Comparison of ENCODE assay signal across 9 cellular contexts in genomic region chr17:7684856-7685532, GRCh38. TPM values are rescaled to one million over a fixed set of nuclear protein-coding genes. Genes with fewer than 3 reads are reported as not detected.
DNase-seq lines count a peak whose midpoint lies in the region; ATAC-seq, FAIRE-seq and TF ChIP-seq lines count a peak whose summit lies in the region.
"Had no signal": no experiment of that assay in that cellular context is flagged by ENCODE, and none has a peak within 500 bp of the region (broad histone marks: within the 10 kb centered on the region; RNA-seq: fewer than 3 reads in every experiment).

No MANE protein-coding gene starts in this region.

- H3K27me3 ChIP-seq in IMR-90 (ENCODE audit: control insufficient read depth, insufficient read depth, low read length): no peaks in the 10 kb centered on the region
- no peaks in the 10 kb centered on the region for H3K27me3 ChIP-seq in bronchial epithelial cell (ENCODE audit: control insufficient read depth, insufficient read depth, low read length)
- no peaks in the 10 kb centered on the region for H3K27me3 ChIP-seq in mucosa of rectum (ENCODE audit: control insufficient read depth in 2 of 2, insufficient read depth in 2 of 2, low read length in 2 of 2)

- TF ChIP-seq POLR2A in A549 (IDR thresholded peaks at IDR 0.05; ENCODE audit: low read length) (no peak), IMR-90 (IDR thresholded peaks at IDR 0.05; ENCODE audit: low read depth, low read length) (no peak)

- H3K4me3 ChIP-seq in A549 (peak overlapping the region; percentile 77), IMR-90 (ENCODE audit: insufficient read depth, low read depth, low read length) (peak overlapping the region; percentile 60), bronchial epithelial cell (ENCODE audit: low read depth, low read length) (peak overlapping the region; percentile 59), mucosa of rectum (ENCODE audit: low read length in 2 of 2) (peak overlapping the region; percentile 98 to 100)

- peak overlapping the region; percentile 93 for H3K4me2 ChIP-seq in A549
- peak overlapping the region; percentile 85 for H3K4me2 ChIP-seq in IMR-90 (ENCODE audit: low read depth, low read length)

- no peak overlapping the region for H2BK120ac ChIP-seq in IMR-90 (ENCODE audit: low read depth, low read length)

- DNase-seq in A549 (ENCODE audit: low read depth in 1 of 2, low spot score in 1 of 2) (no peak), IMR-90 (no peak), bronchial epithelial cell (ENCODE audit: low read depth) (no peak), EL (no peak), SIG-M5 treated with dmso at 0.1 percent for 504 hours (lab: John Stamatoyannopoulos, UW; ENCODE audit: unreplicated experiment) (no peak), NCI-H446 (lab: John Stamatoyannopoulos, UW) (no peak)

- CTCF ChIA-PET in A549 (lab: Yijun Ruan, JAX): interaction anchor here (0.9 to 10.0 kb wide), 9 partner anchors 18 to 180 kb away, joined by 3 to 191 read pairs (median 51); partner anchors contain the start of genes CD68, DNAH2, EFNB3 and FXR2
- CTCF ChIA-PET in IMR-90 (lab: Yijun Ruan, JAX): interaction anchor here (4.1 kb wide), 1 partner anchor 53 kb away, joined by 27 read pairs; the partner anchor contains the start of gene SHBG

- no peak overlapping the region for H4K91ac ChIP-seq in IMR-90 (ENCODE audit: insufficient read depth, low read depth, low read length)

- H3K18ac ChIP-seq in IMR-90 (ENCODE audit: low read depth, low read length): no peak overlapping the region

- peak overlapping the region; percentile 29 for H2BK5ac ChIP-seq in IMR-90 (ENCODE audit: low read depth, low read length, poor library complexity, severe bottlenecking)

- H4K5ac ChIP-seq in IMR-90 (ENCODE audit: low read depth, low read length): no peak overlapping the region

- peaks cover 4% of the 10 kb centered on the region for H4K20me1 ChIP-seq in IMR-90 (ENCODE audit: insufficient read depth, low read length)

- H2AFZ ChIP-seq in IMR-90 (replicated peaks; ENCODE audit: low read length, poor library complexity): no peak overlapping the region

- no peak overlapping the region for H2BK15ac ChIP-seq in IMR-90 (ENCODE audit: low read depth, low read length)

- no peak overlapping the region for H3K14ac ChIP-seq in IMR-90 (replicated peaks; ENCODE audit: low read depth, low read length)

- H3K9ac ChIP-seq in IMR-90 (ENCODE audit: low read depth, low read length): peak overlapping the region; percentile 95; the same call in 1 of the 2 replicates
- H3K9ac ChIP-seq in mucosa of rectum (ENCODE audit: low read depth in 1 of 2, low read length in 2 of 2): peak overlapping the region; percentile 95 to 99

- FAIRE-seq in A549 (lab: Jason Lieb, UNC) (no peak), bronchial epithelial cell (lab: Jason Lieb, UNC) (no peak)
- FAIRE-seq: TTC549 had no signal

- no peaks in the 10 kb centered on the region for H3K36me3 ChIP-seq in IMR-90 (ENCODE audit: control insufficient read depth, insufficient read depth, low read length)
- no peaks in the 10 kb centered on the region for H3K36me3 ChIP-seq in bronchial epithelial cell (ENCODE audit: control insufficient read depth, insufficient read depth, low read length)
- no peaks in the 10 kb centered on the region for H3K36me3 ChIP-seq in mucosa of rectum (ENCODE audit: control insufficient read depth in 2 of 2, insufficient read depth in 2 of 2, low read length in 2 of 2)

- dilution Hi-C loops in IMR-90 (cut with HindIII; ENCODE audit: low sequenced_read_pairs, unreplicated experiment): no loop called here

- H3K79me1 ChIP-seq in IMR-90 (ENCODE audit: low read depth in 1 of 2, low read length in 2 of 2): peaks cover 11 to 64% of the 10 kb centered on the region in 2 experiments

- POLR2A ChIA-PET in A549 (lab: Yijun Ruan, JAX): interaction anchor here (1.3 to 4.1 kb wide), 9 partner anchors 10 to 281 kb away, joined by 4 to 81 read pairs (median 30); partner anchors contain the start of genes CD68, CYB5D1, FXR2 and NAA38
- POLR2A ChIA-PET in IMR-90 (lab: Charles Lee; ENCODE audit: unreplicated experiment): interaction anchor here (0.5 kb wide), 1 partner anchor 84 kb away, joined by 4 read pairs; no protein-coding TSS in a partner anchor

- H2AK5ac ChIP-seq in IMR-90 (ENCODE audit: low read depth, low read length): no peak overlapping the region

- no peak overlapping the region for H3K4ac ChIP-seq in IMR-90 (ENCODE audit: low read depth, low read length)

- 19% methylated on average over 15 of the region's 15 CpGs for WGBS in A549 (ENCODE audit: missing lambda C conversion rate)
- WGBS in IMR-90 (ENCODE audit: extremely low coverage in 2 of 2, insufficient read length in 1 of 2), 2 experiments: no CpG with 5 or more reads among the region's 15 CpGs

- H2BK20ac ChIP-seq in IMR-90 (ENCODE audit: low read depth, low read length): no peak overlapping the region

- ATAC-seq in A549: no peak
- ATAC-seq in IMR-90 (ENCODE audit: low read depth): no peak
- no peak for ATAC-seq in HG03432 (IDR thresholded peaks at IDR 0.05; ENCODE audit: unreplicated experiment)

- H3K4me1 ChIP-seq in A549 (peaks cover 23% of the 10 kb centered on the region), IMR-90 (ENCODE audit: control insufficient read depth, insufficient read depth, low read length) (no peaks in the 10 kb centered on the region), mucosa of rectum (ENCODE audit: control insufficient read depth in 2 of 2, insufficient read depth in 2 of 2, low read length in 2 of 2) (peaks cover 28 to 34% of the 10 kb centered on the region in 2 donors)

- H3K56ac ChIP-seq in IMR-90 (ENCODE audit: extremely low read depth, insufficient read depth, low read length): no peak overlapping the region

- no peak overlapping the region; the same call in 1 of the 2 replicates for H3K23ac ChIP-seq in IMR-90 (ENCODE audit: low read depth, low read length)

- no TSS peak for BruUV-seq in IMR-90 (replicated peaks; lab: Mats Ljungman, UMichigan)

- no peaks in the 10 kb centered on the region for H3K9me3 ChIP-seq in A549
- no peaks in the 10 kb centered on the region for H3K9me3 ChIP-seq in IMR-90 (ENCODE audit: control insufficient read depth, insufficient read depth, low read length)
- no peaks in the 10 kb centered on the region for H3K9me3 ChIP-seq in mucosa of rectum (ENCODE audit: control insufficient read depth in 2 of 2, low read length in 2 of 2)

- in situ Hi-C loops in IMR-90 (cut with MboI; ENCODE audit: low sequenced_read_pairs): no loop called here

- H3K27ac ChIP-seq in A549: peak overlapping the region; percentile 94 to 95
- H3K27ac ChIP-seq in IMR-90 (ENCODE audit: insufficient read depth, low read length): no peak overlapping the region; the same call in 1 of the 2 replicates
- peak overlapping the region; percentile 97 to 98 for H3K27ac ChIP-seq in mucosa of rectum (ENCODE audit: low read depth in 2 of 2, low read length in 2 of 2)

- no peak for TF ChIP-seq RAD21 in A549 (conservative IDR thresholded peaks at IDR 0.05 in 1 of 2, IDR thresholded peaks at IDR 0.05 in 1 of 2)
- no peak for TF ChIP-seq RAD21 in IMR-90 (IDR thresholded peaks at IDR 0.05; ENCODE audit: low read length)

- TF ChIP-seq CTCF in A549 (IDR thresholded peaks at IDR 0.05): no peak
- no peak for TF ChIP-seq CTCF in IMR-90 (conservative IDR thresholded peaks at IDR 0.05; ENCODE audit: low read depth, low read length)
- no peak for TF ChIP-seq CTCF in bronchial epithelial cell (IDR thresholded peaks at IDR 0.05; ENCODE audit: insufficient read depth, low read length, severe bottlenecking)

- H3K9me1 ChIP-seq in IMR-90 (ENCODE audit: insufficient read depth, low read length): no peaks in the 10 kb centered on the region

- no peak overlapping the region for H2AK9ac ChIP-seq in IMR-90 (replicated peaks; ENCODE audit: low read depth, low read length, poor library complexity)

- peak overlapping the region; percentile 20 to 60; a peak in 3 of 4 replicates for H4K8ac ChIP-seq in IMR-90 (ENCODE audit: low read depth in 2 of 2, low read length in 2 of 2)

- intact Hi-C loops in IMR-90 (cut with micrococcal nuclease): loop anchor here (5.0 kb wide), 1 partner anchor 203 kb away; the partner anchor contains the start of genes POLR2A and SLC35G6

- TF ChIP-seq EP300 in A549 (IDR thresholded peaks at IDR 0.05): no peak

RNA-seq across cellular contexts. Expression of gene TP53, which starts 2.3 kb away (rescaled TPM):
- polyA plus RNA-seq in A549 (2011; rRNA removed): 65.9 and 80.1 TPM in 2 replicates
- 63.6 and 87.3 TPM in 2 replicates for polyA plus RNA-seq in A549 (2012; cell fraction: cytosol; rRNA removed)
- 87.9 and 106 TPM in 2 replicates for polyA plus RNA-seq in A549 (2012; cell fraction: nucleus; rRNA removed)
- polyA plus RNA-seq in A549 (2017; fragmentation: RNase III; extraction: RNeasy Plus Mini Kit Qiagen cat#74134 plus additional on column Dnase treatment): 53.1 to 64.0 TPM (median 59.4 TPM) in 3 replicates
- 108 and 128 TPM in 2 replicates for polyA minus RNA-seq in A549 (2011; rRNA and poly(A)+ RNA removed)
- total RNA-seq in IMR-90 (2012; rRNA removed): 26.4 and 31.2 TPM in 2 replicates
- 41.6 and 48.5 TPM in 2 replicates for polyA plus RNA-seq in IMR-90 (2012; rRNA removed)
- 86.0 and 105 TPM in 2 replicates for polyA plus RNA-seq in IMR-90 (2012; cell fraction: cytosol; rRNA removed)
- polyA plus RNA-seq in IMR-90 (2012; cell fraction: nucleus; rRNA removed; ENCODE audit: low replicate concordance): 34.8 and 74.1 TPM in 2 replicates
- total RNA-seq in bronchial epithelial cell: 9.2 and 15.1 TPM in 2 replicates

RNA-seq across cellular contexts. Expression of gene WRAP53, which starts 3.3 kb away (rescaled TPM):
- polyA plus RNA-seq in A549 (2011; rRNA removed): 15.9 and 17.4 TPM in 2 replicates
- 34.6 and 41.0 TPM in 2 replicates for polyA plus RNA-seq in A549 (2012; cell fraction: cytosol; rRNA removed)
- polyA plus RNA-seq in A549 (2012; cell fraction: nucleus; rRNA removed): 72.3 and 83.0 TPM in 2 replicates
- 33.8 to 34.0 TPM (median 33.9 TPM) in 3 replicates for polyA plus RNA-seq in A549 (2017; fragmentation: RNase III; extraction: RNeasy Plus Mini Kit Qiagen cat#74134 plus additional on column Dnase treatment)
- 15.6 and 17.0 TPM in 2 replicates for polyA minus RNA-seq in A549 (2011; rRNA and poly(A)+ RNA removed)
- total RNA-seq in IMR-90 (2012; rRNA removed): 5.0 and 6.6 TPM in 2 replicates
- polyA plus RNA-seq in IMR-90 (2012; rRNA removed): 9.4 and 9.5 TPM in 2 replicates
- 4.4 and 6.0 TPM in 2 replicates for polyA plus RNA-seq in IMR-90 (2012; cell fraction: cytosol; rRNA removed)
- polyA plus RNA-seq in IMR-90 (2012; cell fraction: nucleus; rRNA removed; ENCODE audit: low replicate concordance): 7.6 and 17.7 TPM in 2 replicates
- total RNA-seq in bronchial epithelial cell: 3.5 and 4.2 TPM in 2 replicates

RNA-seq across cellular contexts. Expression of gene EFNB3, which starts 20.0 kb away (rescaled TPM):
- polyA plus RNA-seq in A549 (2011; rRNA removed) (1.9 and 2.1 TPM in 2 replicates), A549 (2017; fragmentation: RNase III; extraction: RNeasy Plus Mini Kit Qiagen cat#74134 plus additional on column Dnase treatment) (0.96 to 1.9 TPM (median 1.7 TPM) in 3 replicates), IMR-90 (2012; rRNA removed) (2.0 TPM in 2 replicates)
- 0.53 and 0.74 TPM in 2 replicates for polyA plus RNA-seq in A549 (2012; cell fraction: cytosol; rRNA removed)
- polyA plus RNA-seq in A549 (2012; cell fraction: nucleus; rRNA removed): 1.0 and 1.3 TPM in 2 replicates
- 2.0 and 2.1 TPM in 2 replicates for polyA minus RNA-seq in A549 (2011; rRNA and poly(A)+ RNA removed)
- total RNA-seq in IMR-90 (2012; rRNA removed) (0.54 and 0.56 TPM in 2 replicates), bronchial epithelial cell (under 0.01 TPM in 2 replicates)
- polyA plus RNA-seq in IMR-90 (2012; cell fraction: cytosol; rRNA removed): 0.94 and 2.4 TPM in 2 replicates
- polyA plus RNA-seq in IMR-90 (2012; cell fraction: nucleus; rRNA removed; ENCODE audit: low replicate concordance): 4.3 and 6.6 TPM in 2 replicates

RNA-seq across cellular contexts. Expression of gene DNAH2, which starts 32.5 kb away (rescaled TPM):
- 0.08 TPM in 2 replicates for polyA plus RNA-seq in A549 (2011; rRNA removed)
- polyA plus RNA-seq in A549 (2012; cell fraction: cytosol; rRNA removed): 0.01 TPM in 2 replicates
- 0.02 and 0.13 TPM in 2 replicates for polyA plus RNA-seq in A549 (2012; cell fraction: nucleus; rRNA removed)
- 0.01 to 0.05 TPM (median 0.03 TPM) in 3 replicates for polyA plus RNA-seq in A549 (2017; fragmentation: RNase III; extraction: RNeasy Plus Mini Kit Qiagen cat#74134 plus additional on column Dnase treatment)
- polyA minus RNA-seq in A549 (2011; rRNA and poly(A)+ RNA removed): 0.17 and 0.19 TPM in 2 replicates
- under 0.01 TPM in 2 replicates for total RNA-seq in IMR-90 (2012; rRNA removed)
- polyA plus RNA-seq in IMR-90 (2012; rRNA removed): 0.01 and 0.02 TPM in 2 replicates
- polyA plus RNA-seq in IMR-90 (2012; cell fraction: cytosol; rRNA removed): 0.01 and 0.09 TPM in 2 replicates
- polyA plus RNA-seq in IMR-90 (2012; cell fraction: nucleus; rRNA removed; ENCODE audit: low replicate concordance): 0.14 and 0.16 TPM in 2 replicates
- total RNA-seq in bronchial epithelial cell: under 0.01 and 0.26 TPM in 2 replicates

RNA-seq across cellular contexts. Expression of gene ATP1B2, which starts 34.3 kb away (rescaled TPM):
- 0.16 and 0.20 TPM in 2 replicates for polyA plus RNA-seq in A549 (2011; rRNA removed)
- 0.01 and 0.03 TPM in 2 replicates for polyA plus RNA-seq in A549 (2012; cell fraction: cytosol; rRNA removed)
- 0.04 and 0.05 TPM in 2 replicates for polyA plus RNA-seq in A549 (2012; cell fraction: nucleus; rRNA removed)
- 0.05 to 0.26 TPM (median 0.10 TPM) in 3 replicates for polyA plus RNA-seq in A549 (2017; fragmentation: RNase III; extraction: RNeasy Plus Mini Kit Qiagen cat#74134 plus additional on column Dnase treatment)
- not detected in 2 replicates for polyA minus RNA-seq in A549 (2011; rRNA and poly(A)+ RNA removed)
- total RNA-seq in IMR-90 (2012; rRNA removed): not detected in 2 replicates
- 0.02 TPM in 1 of 2 replicates, not detected in the other for polyA plus RNA-seq in IMR-90 (2012; rRNA removed)
- polyA plus RNA-seq in IMR-90 (2012; cell fraction: cytosol; rRNA removed): 0.02 TPM in 1 of 2 replicates, not detected in the other
- polyA plus RNA-seq in IMR-90 (2012; cell fraction: nucleus; rRNA removed; ENCODE audit: low replicate concordance): 0.02 TPM in 2 replicates
- not detected in 2 replicates for total RNA-seq in bronchial epithelial cell
